Comparison of ENCODE assay signal across 8 cellular contexts in the genomic region with DNA sequence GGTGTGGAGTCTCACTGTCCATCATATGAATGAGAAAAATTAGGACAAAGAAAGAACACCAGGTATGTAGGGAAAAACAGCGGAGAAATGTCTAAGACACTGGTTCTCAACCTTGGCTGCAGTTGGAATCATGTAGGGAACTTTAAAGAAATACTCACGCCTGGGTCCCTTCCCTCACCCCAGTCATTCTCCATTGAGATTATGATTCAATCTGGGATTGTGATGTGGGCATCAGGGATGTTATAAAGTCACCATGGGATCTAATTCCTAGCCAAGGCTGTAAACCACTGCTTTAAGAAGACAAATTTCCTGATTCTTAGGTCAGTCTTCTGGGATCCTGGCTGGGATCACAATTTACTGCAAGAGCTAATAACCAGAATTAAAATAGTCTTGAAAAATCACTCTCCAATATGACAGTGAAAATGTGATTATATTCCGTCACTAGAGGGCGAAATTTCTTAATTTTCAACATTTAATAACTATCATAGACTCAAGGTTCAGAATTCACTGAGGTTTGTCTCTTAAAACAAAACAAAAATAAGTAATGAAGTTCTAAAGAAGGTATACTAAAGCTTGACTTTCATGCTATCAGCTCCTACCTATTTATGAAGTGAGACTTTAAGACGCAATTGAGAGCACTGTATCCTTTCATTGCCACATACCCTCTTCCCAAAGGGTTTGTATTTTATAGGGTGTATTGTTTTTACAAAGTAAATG.
DNase-seq lines count a peak whose midpoint lies in the region; ATAC-seq and TF ChIP-seq lines count a peak whose summit lies in the region.

No MANE protein-coding gene starts in this region.

- CTCF ChIA-PET in Calu3 (lab: Charles Lee) = interaction anchor here (0.6 kb wide), 1 partner anchor 54 kb away, joined by 3 read pairs; no protein-coding TSS in a partner anchor

- no peaks in the 10 kb centered on the region for H3K9me2 ChIP-seq in SU-DHL-6 (replicated peaks; ENCODE audit: insufficient read depth, low read length)

- no peaks in the 10 kb centered on the region for H4K20me1 ChIP-seq in SU-DHL-6 (ENCODE audit: low read depth, low read length)

- H3K27ac Mint-ChIP-seq in Calu3 (ENCODE audit: unreplicated experiment) = no peak overlapping the region
- no peak overlapping the region for H3K27ac Mint-ChIP-seq in glutamatergic neuron (ENCODE audit: unreplicated experiment)

- H3K4me3 Mint-ChIP-seq in Calu3 (ENCODE audit: low read depth, unreplicated experiment) (no peak overlapping the region), glutamatergic neuron (ENCODE audit: unreplicated experiment) (no peak overlapping the region)

- no TSS peak for BruUV-seq in Calu3 (replicated peaks; lab: Mats Ljungman, UMichigan)

- H3K79me2 ChIP-seq in SU-DHL-6 (ENCODE audit: insufficient read depth, low read length) = no peaks in the 10 kb centered on the region

- DNase-seq in Calu3 = no peak
- DNase-seq in HL-60 (ENCODE audit: low read depth in 1 of 2, low spot score in 1 of 2) = no peak
- no peak for DNase-seq in glutamatergic neuron
- DNase-seq in tibial artery = no peak
- DNase-seq in T1000 (lab: John Stamatoyannopoulos, UW) = no peak
- DNase-seq in foreskin melanocyte = no peak

- H3F3A ChIP-seq in SU-DHL-6 (ENCODE audit: insufficient read depth) = no peaks in the 10 kb centered on the region

- H3K36me3 ChIP-seq in SU-DHL-6 (ENCODE audit: low read length) = no peaks in the 10 kb centered on the region
- no peaks in the 10 kb centered on the region for H3K36me3 ChIP-seq in tibial artery

- H3K4me2 ChIP-seq in SU-DHL-6 (ENCODE audit: low read depth, low read length, poor library complexity, severe bottlenecking) = no peak overlapping the region

- peak; percentile 27 for TF ChIP-seq CTCF in Calu3 (IDR thresholded peaks at IDR 0.05; ENCODE audit: unreplicated experiment)
- TF ChIP-seq CTCF in HL-60 (IDR thresholded peaks at IDR 0.05; ENCODE audit: insufficient read depth, low read length) = peak; percentile 26
- peak; percentile 55 for TF ChIP-seq CTCF in SU-DHL-6 (IDR thresholded peaks at IDR 0.05; ENCODE audit: insufficient read depth, low read length, poor library complexity, severe bottlenecking)
- TF ChIP-seq CTCF in glutamatergic neuron (IDR thresholded peaks at IDR 0.05; ENCODE audit: partially characterized antibody, unreplicated experiment) = peak; percentile 65
- TF ChIP-seq CTCF in tibial artery (IDR thresholded peaks at IDR 0.05) = peak; percentile 33 to 34

- H3K9ac ChIP-seq in SU-DHL-6 (ENCODE audit: low read length) = no peak overlapping the region

- H3K27me3 Mint-ChIP-seq in Calu3 (ENCODE audit: unreplicated experiment) = no peaks in the 10 kb centered on the region
- H3K27me3 Mint-ChIP-seq in glutamatergic neuron (ENCODE audit: unreplicated experiment) = no peaks in the 10 kb centered on the region

- H3K36me3 Mint-ChIP-seq in Calu3 (ENCODE audit: insufficient read depth, unreplicated experiment) (no peaks in the 10 kb centered on the region), glutamatergic neuron (ENCODE audit: unreplicated experiment) (no peaks in the 10 kb centered on the region)

- H3K9me3 ChIP-seq in SU-DHL-6 (ENCODE audit: insufficient read depth, low read length) (no peaks in the 10 kb centered on the region), tibial artery (no peaks in the 10 kb centered on the region)

- no peak overlapping the region for H3K4me3 ChIP-seq in HL-60 (replicated peaks; ENCODE audit: insufficient read depth, low read length)
- H3K4me3 ChIP-seq in SU-DHL-6 (ENCODE audit: insufficient read depth, low read length, poor library complexity, severe bottlenecking) = no peak overlapping the region
- H3K4me3 ChIP-seq in tibial artery = no peak overlapping the region

- no peak overlapping the region for H2AFZ ChIP-seq in SU-DHL-6 (ENCODE audit: low read depth, low read length, severe bottlenecking)

- no peaks in the 10 kb centered on the region for H3K27me3 ChIP-seq in HL-60 (ENCODE audit: insufficient read depth, poor library complexity, severe bottlenecking)
- H3K27me3 ChIP-seq in SU-DHL-6 (ENCODE audit: low read length) = no peaks in the 10 kb centered on the region
- H3K27me3 ChIP-seq in tibial artery = no peaks in the 10 kb centered on the region

- no peak overlapping the region for H3K27ac ChIP-seq in HL-60 (replicated peaks)
- no peak overlapping the region for H3K27ac ChIP-seq in SU-DHL-6 (ENCODE audit: low read depth, low read length)
- H3K27ac ChIP-seq in tibial artery = no peak overlapping the region

- intact Hi-C loops in Calu3 (cut with micrococcal nuclease; ENCODE audit: unreplicated experiment) (loop anchor here (1.0 to 5.0 kb wide), 3 partner anchors 82 to 154 kb away; no protein-coding TSS in a partner anchor), tibial artery (cut with DNase I; ENCODE audit: low total_unique reads) (no loop called here)

- H3K4me1 ChIP-seq in tibial artery = no peaks in the 10 kb centered on the region

- peaks cover under 1% of the 10 kb centered on the region for H3K4me1 Mint-ChIP-seq in Calu3 (ENCODE audit: low read depth, unreplicated experiment)
- no peaks in the 10 kb centered on the region for H3K4me1 Mint-ChIP-seq in glutamatergic neuron (ENCODE audit: low read depth, unreplicated experiment)

- ATAC-seq in GM21367 (IDR thresholded peaks at IDR 0.05; ENCODE audit: unreplicated experiment) = no peak

- H3K9me3 Mint-ChIP-seq in Calu3 (ENCODE audit: low read depth, unreplicated experiment) (no peaks in the 10 kb centered on the region), glutamatergic neuron (ENCODE audit: unreplicated experiment) (no peaks in the 10 kb centered on the region)
